In the genomic region with DNA sequence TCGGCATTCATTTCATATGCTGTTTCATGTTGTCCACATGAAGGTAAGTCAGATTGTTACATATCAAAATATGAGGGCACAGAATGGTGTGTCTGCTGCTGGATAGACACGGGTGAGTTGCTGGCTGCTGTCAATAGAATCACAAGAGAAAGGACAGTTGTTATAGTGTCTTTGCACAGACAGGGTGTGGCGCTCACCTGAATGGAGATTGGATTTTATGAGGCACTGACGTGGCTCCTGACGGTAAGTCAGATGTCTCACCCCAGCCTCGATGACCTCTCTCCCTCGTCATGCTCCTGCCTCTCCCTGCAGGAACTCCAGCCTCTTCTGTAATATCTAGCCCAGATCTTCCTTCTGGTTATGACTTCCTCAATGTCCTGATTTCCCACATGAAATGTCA, we compare ENCODE assay signal across 19 cellular contexts.
DNase-seq lines count a peak whose midpoint lies in the region; ATAC-seq and TF ChIP-seq lines count a peak whose summit lies in the region.
"Had no signal": no experiment of that assay in that cellular context is flagged by ENCODE, and none has a peak within 500 bp of the region (broad histone marks: within the 10 kb centered on the region; RNA-seq: fewer than 3 reads in every experiment).

No MANE protein-coding gene starts in this region.

- H3K4me1 ChIP-seq in HEK293 (ENCODE audit: control insufficient read depth, insufficient read depth, low read length) = peaks cover 4% of the 10 kb centered on the region; the same call in 1 of the 2 replicates
- peaks cover 12% of the 10 kb centered on the region for H3K4me1 ChIP-seq in hepatocyte (ENCODE audit: insufficient read depth)
- H3K4me1 ChIP-seq: SJSA1 had no signal

- WGBS in hepatocyte (ENCODE audit: low lambda C conversion rate, missing lambda C conversion rate) = 52% methylated on average over 7 of the region's 7 CpGs

- H2AFZ ChIP-seq in hepatocyte = no peak overlapping the region

- POLR2A ChIA-PET in HEK293 (lab: Yijun Ruan, JAX) = no interaction called here

- no peak for ATAC-seq in GM21825 (IDR thresholded peaks at IDR 0.05; ENCODE audit: unreplicated experiment)
- ATAC-seq: activated CD4-positive, CD25-positive, alpha-beta regulatory T cell treated with anti-CD3 and anti-CD28 coated beads, Interleukin-2, amount 50 U/mL, for 24 hours; GM12878 had no signal

- H3K27me3 ChIP-seq in hepatocyte = no peaks in the 10 kb centered on the region
- H3K27me3 ChIP-seq: SJSA1 had no signal

- CTCF ChIA-PET in HEK293 (lab: Yijun Ruan, JAX) = interaction anchor here (0.6 kb wide), 1 partner anchor 29 kb away, joined by 3 read pairs; no protein-coding TSS in a partner anchor

- no peaks in the 10 kb centered on the region for H3K36me3 ChIP-seq in HEK293 (ENCODE audit: control insufficient read depth in 2 of 2, insufficient read depth in 1 of 2, low read length in 2 of 2)
- no peaks in the 10 kb centered on the region for H3K36me3 ChIP-seq in hepatocyte (replicated peaks; ENCODE audit: insufficient read depth, low read depth)
- H3K36me3 ChIP-seq: SJSA1 had no signal

- peak; percentile 81 for DNase-seq in COLO668 (lab: John Stamatoyannopoulos, UW; ENCODE audit: unreplicated experiment)
- DNase-seq in NCI-H774 (lab: John Stamatoyannopoulos, UW) = peak; percentile 73
- DNase-seq in hepatocyte (ENCODE audit: low spot score) = peak; percentile 85
- DNase-seq in NCI-H82 (lab: John Stamatoyannopoulos, UW) = no peak
- no peak for DNase-seq in OCI-M2 (lab: John Stamatoyannopoulos, UW; ENCODE audit: unreplicated experiment)
- DNase-seq in activated T-cell treated with anti-CD3 and anti-CD28 coated beads, Interleukin-2, amount 50 U/mL, for 1 hour = no peak
- DNase-seq: activated CD8-positive, alpha-beta memory T cell treated with anti-CD3 and anti-CD28 coated beads for 24 hours; activated effector memory CD4-positive, alpha-beta T cell treated with anti-CD3 and anti-CD28 coated beads, Interleukin-2, amount 50 U/mL, for 16 hours; amniotic stem cell; effector CD8-positive, alpha-beta T cell; GDM1; IMR-90; left cardiac atrium; stimulated activated CD4-positive, alpha-beta T cell treated with anti-CD3 and anti-CD28 coated beads, Interleukin-4, amount 100 ng/mL, for 24 hours had no signal

- H3K9me2 ChIP-seq in hepatocyte (replicated peaks; ENCODE audit: insufficient read depth) = no peaks in the 10 kb centered on the region

- no peaks in the 10 kb centered on the region for H3K79me2 ChIP-seq in hepatocyte

- H3K27ac ChIP-seq in HEK293 (ENCODE audit: extremely low read depth, low read depth, low read length) = no peak overlapping the region
- peak overlapping the region; percentile 90 for H3K27ac ChIP-seq in hepatocyte
- H3K27ac ChIP-seq: SJSA1 had no signal

- no peak overlapping the region for H3K4me3 ChIP-seq in HEK293 (ENCODE audit: low read depth, low read length)
- H3K4me3 ChIP-seq in hepatocyte = no peak overlapping the region
- H3K4me3 ChIP-seq: GM12878, SJSA1 had no signal

- peak overlapping the region; percentile 47 for H3K4me2 ChIP-seq in hepatocyte

- H4K20me1 ChIP-seq in hepatocyte (ENCODE audit: insufficient read depth, poor library complexity, severe bottlenecking) = no peaks in the 10 kb centered on the region

- TF ChIP-seq CTCF in HEK293 (tag by site-specific recombination; IDR thresholded peaks at IDR 0.05) = no peak
- no peak for TF ChIP-seq CTCF in hepatocyte (IDR thresholded peaks at IDR 0.05; ENCODE audit: poor library complexity)

- no peaks in the 10 kb centered on the region for H3K9me3 ChIP-seq in HEK293 (ENCODE audit: control insufficient read depth, insufficient read depth, low read depth, low read length)
- H3K9me3 ChIP-seq in hepatocyte (ENCODE audit: low read depth) = no peaks in the 10 kb centered on the region
- H3K9me3 ChIP-seq: SJSA1 had no signal

TF ChIP-seq in HEK293, 187 proteins besides CTCF, POLR2A, EP300 and RAD21:
- TF ChIP-seq ZFHX2 (tag by site-specific recombination; conservative IDR thresholded peaks at IDR 0.05) = no peak
- TF ChIP-seq ZBTB21 (tag by site-specific recombination; IDR thresholded peaks at IDR 0.05) = peak; percentile 48; the same call in 1 of the 2 replicates
- TF ChIP-seq ZNF280D (tag by site-specific recombination; IDR thresholded peaks at IDR 0.05) = no peak
- no peak for TF ChIP-seq ZNF843 (tag by site-specific recombination; IDR thresholded peaks at IDR 0.05)
- TF ChIP-seq ZNF341 (tag by site-specific recombination; IDR thresholded peaks at IDR 0.05; ENCODE audit: low read depth) = no peak
- no peak for TF ChIP-seq RBAK (tag by site-specific recombination; IDR thresholded peaks at IDR 0.05)
- TF ChIP-seq ZNF155 (tag by site-specific recombination; IDR thresholded peaks at IDR 0.05) = no peak
- no peak for TF ChIP-seq FEZF1 (tag by site-specific recombination; IDR thresholded peaks at IDR 0.05)
- TF ChIP-seq ZNF274 (IDR thresholded peaks at IDR 0.05; ENCODE audit: low read length) = no peak
- TF ChIP-seq ZNF274 (tag by site-specific recombination; IDR thresholded peaks at IDR 0.05; ENCODE audit: borderline replicate concordance) = no peak
- TF ChIP-seq EGR2 (tag by site-specific recombination; IDR thresholded peaks at IDR 0.05; ENCODE audit: low read depth) = no peak
- TF ChIP-seq ZNF140 (tag by site-specific recombination; IDR thresholded peaks at IDR 0.05) = no peak
- TF ChIP-seq ZNF629 (tag by site-specific recombination; IDR thresholded peaks at IDR 0.05) = peak; percentile 54; the same call in 1 of the 2 replicates
- no peak for TF ChIP-seq ZNF776 (tag by site-specific recombination; IDR thresholded peaks at IDR 0.05; ENCODE audit: borderline replicate concordance)
- no peak for TF ChIP-seq ZNF639 (tag by site-specific recombination; IDR thresholded peaks at IDR 0.05)
- no peak for TF ChIP-seq GLI2 (tag by site-specific recombination; IDR thresholded peaks at IDR 0.05; ENCODE audit: borderline replicate concordance, low read depth)
- no peak for TF ChIP-seq ZNF670 (tag by site-specific recombination; IDR thresholded peaks at IDR 0.05; ENCODE audit: low read depth)
- no peak for TF ChIP-seq ZBTB17 (tag by site-specific recombination; IDR thresholded peaks at IDR 0.05)
- TF ChIP-seq ZNF146 (tag by site-specific recombination; IDR thresholded peaks at IDR 0.05) = no peak
- peak; percentile 59 for TF ChIP-seq KLF1 (tag by site-specific recombination; IDR thresholded peaks at IDR 0.05)
- TF ChIP-seq PRDM1 (tag by site-specific recombination; IDR thresholded peaks at IDR 0.05) = no peak

Comparison
In these comparisons a context has a peak if more than half of its experiments do, and no peak if none do; other contexts are left out.
1. DNase-seq: peak in COLO668 (single experiment), NCI-H774 (single experiment) and hepatocyte (single experiment); none in NCI-H82 (single experiment), OCI-M2 (single experiment) and activated T-cell treated with anti-CD3 and anti-CD28 coated beads, Interleukin-2, amount 50 U/mL, for 1 hour (single experiment).